ENCODE assay signal across 6 cellular contexts in genomic region chr12:95239835-95240234, GRCh38. TPM values are rescaled to one million over a fixed set of nuclear protein-coding genes. Genes with fewer than 3 reads are reported as not detected.
DNase-seq lines count a peak whose midpoint lies in the region; ATAC-seq and TF ChIP-seq lines count a peak whose summit lies in the region.
"Not testable (repeated sequence)": the region's sequence is repeated elsewhere in the genome, so short reads cannot be mapped to it uniquely, and the experiment has no call there.

No MANE protein-coding gene starts in this region.

- H2BK12ac ChIP-seq in H9 (ENCODE audit: insufficient read length, low read depth, low read length), result not testable (repeated sequence)

- H3K4ac ChIP-seq in H9 (ENCODE audit: low read depth, low read length), result not testable (repeated sequence)

- H3K36me3 Mint-ChIP-seq in H9 (ENCODE audit: insufficient read depth in 1 of 3, low read depth in 3 of 3) (peaks cover 25 to 47% (median 33%) of the 10 kb centered on the region in 3 experiments), WTC11 (peaks cover 33% of the 10 kb centered on the region), MCF 10A (ENCODE audit: insufficient read depth, unreplicated experiment) (peaks cover 38% of the 10 kb centered on the region)
- peaks cover 20% of the 10 kb centered on the region for H3K36me3 Mint-ChIP-seq in activated T-helper 2 cell treated with anti-CD3 and anti-CD28 coated beads, Interferon-gamma antibody, Interleukin-2, Interleukin-4, amounts not matched to agents 10 μg/mL and 5 μg/mL and 100 μg/mL, durations not matched to agents 14 hours and 24 hours and 36 hours (ENCODE audit: low read depth)
- H3K36me3 Mint-ChIP-seq in stimulated activated effector memory CD8-positive, alpha-beta T cell treated with anti-CD3 and anti-CD28 coated beads, Interleukin-12 subunit alpha, Interleukin-12 subunit beta, amount 100 ng/mL, for 72 hours, result peaks cover 44% of the 10 kb centered on the region

- not testable (repeated sequence) for H2BK5ac ChIP-seq in H9 (ENCODE audit: insufficient read length, low read length)

- not testable (repeated sequence) for H3T11ph ChIP-seq in H9 (ENCODE audit: low read length)

- H2BK20ac ChIP-seq in H9 (ENCODE audit: low read depth, low read length, poor library complexity, severe bottlenecking), result not testable (repeated sequence)

- H3K9me3 Mint-ChIP-seq in H9, result peaks cover 10% of the 10 kb centered on the region in 2 experiments
- H3K9me3 Mint-ChIP-seq in WTC11; activated T-helper 2 cell treated with anti-CD3 and anti-CD28 coated beads, Interferon-gamma antibody, Interleukin-2, Interleukin-4, amounts not matched to agents 10 μg/mL and 5 μg/mL and 100 μg/mL, durations not matched to agents 14 hours and 24 hours and 36 hours; MCF 10A (ENCODE audit: unreplicated experiment); stimulated activated effector memory CD8-positive, alpha-beta T cell treated with anti-CD3 and anti-CD28 coated beads, Interleukin-12 subunit alpha, Interleukin-12 subunit beta, amount 100 ng/mL, for 72 hours: not testable (repeated sequence)

- H2AFZ ChIP-seq in H9 (ENCODE audit: low read length), result not testable (repeated sequence)

- not testable (repeated sequence) for H3K23me2 ChIP-seq in H9 (ENCODE audit: insufficient read length, low read depth, low read length, poor library complexity, severe bottlenecking)

- H3K4me1 ChIP-seq in H9 (ENCODE audit: insufficient read depth, low read length), result not testable (repeated sequence)

- H3K79me2 ChIP-seq in H9 (ENCODE audit: insufficient read depth, low read length), result not testable (repeated sequence)

- not testable (repeated sequence) for H3K27me3 ChIP-seq in H9 (ENCODE audit: insufficient read depth, low read length)

- not testable (repeated sequence) for H3K23ac ChIP-seq in H9 (ENCODE audit: insufficient read length, low read depth, low read length)

- H3K4me2 ChIP-seq in H9 (ENCODE audit: insufficient read depth, insufficient read length, low read length), result not testable (repeated sequence)

- not testable (repeated sequence) for H3K4me1 Mint-ChIP-seq in H9; WTC11; MCF 10A (ENCODE audit: insufficient read depth, unreplicated experiment)
- H3K4me1 Mint-ChIP-seq in activated T-helper 2 cell treated with anti-CD3 and anti-CD28 coated beads, Interferon-gamma antibody, Interleukin-2, Interleukin-4, amounts not matched to agents 10 μg/mL and 5 μg/mL and 100 μg/mL, durations not matched to agents 14 hours and 24 hours and 36 hours (ENCODE audit: low read depth), result peaks cover 16% of the 10 kb centered on the region
- H3K4me1 Mint-ChIP-seq in stimulated activated effector memory CD8-positive, alpha-beta T cell treated with anti-CD3 and anti-CD28 coated beads, Interleukin-12 subunit alpha, Interleukin-12 subunit beta, amount 100 ng/mL, for 72 hours, result peaks cover 11% of the 10 kb centered on the region

- not testable (repeated sequence) for ATAC-seq in WTC11; stimulated activated effector memory CD8-positive, alpha-beta T cell treated with anti-CD3 and anti-CD28 coated beads, Interleukin-12 subunit alpha, Interleukin-12 subunit beta, amount 100 ng/mL, for 72 hours
- ATAC-seq in left lobe of liver, result peak; percentile 56

- not testable (repeated sequence) for TF ChIP-seq CTCF in H9 (conservative IDR thresholded peaks at IDR 0.05); WTC11 (IDR thresholded peaks at IDR 0.05); MCF 10A (IDR thresholded peaks at IDR 0.05; ENCODE audit: unreplicated experiment)

- not testable (repeated sequence) for H3K9ac ChIP-seq in H9 (ENCODE audit: extremely low read depth, insufficient read length, low read length)

- H3K27me3 Mint-ChIP-seq in H9 (ENCODE audit: low read depth); WTC11 (ENCODE audit: low read depth); activated T-helper 2 cell treated with anti-CD3 and anti-CD28 coated beads, Interferon-gamma antibody, Interleukin-2, Interleukin-4, amounts not matched to agents 10 μg/mL and 5 μg/mL and 100 μg/mL, durations not matched to agents 14 hours and 24 hours and 36 hours (ENCODE audit: low read depth); MCF 10A (ENCODE audit: insufficient read depth, unreplicated experiment): not testable (repeated sequence)

- H4K91ac ChIP-seq in H9 (ENCODE audit: insufficient read length, low read depth, low read length), result not testable (repeated sequence)

- CTCF ChIA-PET in WTC11 (lab: Charles Lee); MCF 10A (lab: Yijun Ruan, JAX): not testable (repeated sequence)

- not testable (repeated sequence) for H3K4me3 Mint-ChIP-seq in H9; WTC11; activated T-helper 2 cell treated with anti-CD3 and anti-CD28 coated beads, Interferon-gamma antibody, Interleukin-2, Interleukin-4, amounts not matched to agents 10 μg/mL and 5 μg/mL and 100 μg/mL, durations not matched to agents 14 hours and 24 hours and 36 hours (ENCODE audit: low read depth); MCF 10A (ENCODE audit: unreplicated experiment); stimulated activated effector memory CD8-positive, alpha-beta T cell treated with anti-CD3 and anti-CD28 coated beads, Interleukin-12 subunit alpha, Interleukin-12 subunit beta, amount 100 ng/mL, for 72 hours

- not testable (repeated sequence) for H2BK15ac ChIP-seq in H9 (ENCODE audit: low read depth, low read length)

- H3K79me1 ChIP-seq in H9 (ENCODE audit: insufficient read depth, low read depth, low read length, poor library complexity, severe bottlenecking), result not testable (repeated sequence)

- H3K27ac ChIP-seq in H9 (ENCODE audit: insufficient read length, low read depth, low read length), result not testable (repeated sequence)

- H4K20me1 ChIP-seq in H9 (ENCODE audit: control insufficient read depth, insufficient read depth, insufficient read length), result not testable (repeated sequence)

- H3K9me3 ChIP-seq in H9 (ENCODE audit: control insufficient read depth, low read depth, low read length), result not testable (repeated sequence)

- H3K14ac ChIP-seq in H9 (ENCODE audit: insufficient read depth, low read length), result not testable (repeated sequence)

- peak overlapping the region in 2 of 3 experiments; percentile 41 to 89; a peak in 4 of 7 replicates for H3K27ac Mint-ChIP-seq in H9
- peak overlapping the region; percentile 66; the same call in 1 of the 2 replicates for H3K27ac Mint-ChIP-seq in WTC11
- H3K27ac Mint-ChIP-seq in activated T-helper 2 cell treated with anti-CD3 and anti-CD28 coated beads, Interferon-gamma antibody, Interleukin-2, Interleukin-4, amounts not matched to agents 10 μg/mL and 5 μg/mL and 100 μg/mL, durations not matched to agents 14 hours and 24 hours and 36 hours, result peak overlapping the region; percentile 36
- peak overlapping the region; percentile 32 for H3K27ac Mint-ChIP-seq in MCF 10A (ENCODE audit: low read depth, unreplicated experiment)
- peak overlapping the region; percentile 77 for H3K27ac Mint-ChIP-seq in stimulated activated effector memory CD8-positive, alpha-beta T cell treated with anti-CD3 and anti-CD28 coated beads, Interleukin-12 subunit alpha, Interleukin-12 subunit beta, amount 100 ng/mL, for 72 hours

- not testable (repeated sequence) for H3K18ac ChIP-seq in H9 (ENCODE audit: insufficient read length, low read depth, low read length)

- DNase-seq in H9; WTC11 (ENCODE audit: low spot score); activated T-helper 2 cell treated with anti-CD3 and anti-CD28 coated beads, Interferon-gamma antibody, Interleukin-2, Interleukin-4, amounts not matched to agents 10 μg/mL and 5 μg/mL and 100 μg/mL, durations not matched to agents 14 hours and 24 hours and 36 hours (ENCODE audit: low spot score); MCF 10A (ENCODE audit: unreplicated experiment); left lobe of liver (ENCODE audit: low spot score); stimulated activated effector memory CD8-positive, alpha-beta T cell treated with anti-CD3 and anti-CD28 coated beads, Interleukin-12 subunit alpha, Interleukin-12 subunit beta, amount 100 ng/mL, for 72 hours (ENCODE audit: low spot score in 2 of 2): not testable (repeated sequence)

- not testable (repeated sequence) for H2AK5ac ChIP-seq in H9 (ENCODE audit: insufficient read length, low read length)

- H4K8ac ChIP-seq in H9 (replicated peaks; ENCODE audit: insufficient read length, low read depth, low read length), result not testable (repeated sequence)

- not testable (repeated sequence) for H4K5ac ChIP-seq in H9 (ENCODE audit: insufficient read length, low read depth, low read length)

- not testable (repeated sequence) for BruUV-seq in MCF 10A (replicated peaks; lab: Mats Ljungman, UMichigan)

- intact Hi-C loops in activated T-helper 2 cell treated with anti-CD3 and anti-CD28 coated beads, Interferon-gamma antibody, Interleukin-2, Interleukin-4, amounts not matched to agents 10 μg/mL and 5 μg/mL and 100 μg/mL, durations not matched to agents 14 hours and 24 hours and 36 hours (cut with micrococcal nuclease), result loop anchor here (2.0 kb wide), 1 partner anchor 21 kb away; no protein-coding TSS in a partner anchor
- intact Hi-C loops in MCF 10A (cut with micrococcal nuclease), result not testable (repeated sequence)

- not testable (repeated sequence) for H2BK120ac ChIP-seq in H9 (ENCODE audit: low read depth, low read length, poor library complexity, severe bottlenecking)

- no CpG with 5 or more reads among the region's 2 CpGs for WGBS in H9 (ENCODE audit: extremely low coverage, insufficient read length, low lambda C conversion rate)

- POLR2A ChIA-PET in WTC11 (lab: Charles Lee), result not testable (repeated sequence)
- POLR2A ChIA-PET in MCF 10A (lab: Yijun Ruan, JAX), result interaction anchor here (1.0 to 1.2 kb wide), 3 partner anchors 16 to 86 kb away, joined by 3 read pairs; no protein-coding TSS in a partner anchor

- not testable (repeated sequence) for H3K56ac ChIP-seq in H9 (ENCODE audit: insufficient read length, low read depth, low read length)

RNA-seq across cellular contexts. Expression of gene VEZT, which starts 22.2 kb away (rescaled TPM):
- total RNA-seq in H9 (2021) (67.1 and 69.8 TPM in 2 replicates), WTC11 (2021) (51.5 to 54.5 TPM (median 53.9 TPM) in 3 replicates), MCF 10A (2022) (88.1 and 107 TPM in 2 replicates), left lobe of liver (20.2 TPM)
- total RNA-seq in activated T-helper 2 cell treated with anti-CD3 and anti-CD28 coated beads, Interferon-gamma antibody, Interleukin-2, Interleukin-4, amounts not matched to agents 10 μg/mL and 5 μg/mL and 100 μg/mL, durations not matched to agents 14 hours and 24 hours and 36 hours, result 62.6 and 63.1 TPM in 2 replicates

RNA-seq across cellular contexts. Expression of gene FGD6, which starts 22.6 kb away (rescaled TPM):
- total RNA-seq in H9 (2021), result 35.7 and 39.5 TPM in 2 replicates
- 24.2 to 28.2 TPM (median 24.4 TPM) in 3 replicates for total RNA-seq in WTC11 (2021)
- total RNA-seq in activated T-helper 2 cell treated with anti-CD3 and anti-CD28 coated beads, Interferon-gamma antibody, Interleukin-2, Interleukin-4, amounts not matched to agents 10 μg/mL and 5 μg/mL and 100 μg/mL, durations not matched to agents 14 hours and 24 hours and 36 hours, result 0.69 and 1.1 TPM in 2 replicates
- 17.2 and 25.1 TPM in 2 replicates for total RNA-seq in MCF 10A (2022)
- total RNA-seq in left lobe of liver, result 4.7 TPM
